ENCODE assay signal across 8 cellular contexts in the genomic region with DNA sequence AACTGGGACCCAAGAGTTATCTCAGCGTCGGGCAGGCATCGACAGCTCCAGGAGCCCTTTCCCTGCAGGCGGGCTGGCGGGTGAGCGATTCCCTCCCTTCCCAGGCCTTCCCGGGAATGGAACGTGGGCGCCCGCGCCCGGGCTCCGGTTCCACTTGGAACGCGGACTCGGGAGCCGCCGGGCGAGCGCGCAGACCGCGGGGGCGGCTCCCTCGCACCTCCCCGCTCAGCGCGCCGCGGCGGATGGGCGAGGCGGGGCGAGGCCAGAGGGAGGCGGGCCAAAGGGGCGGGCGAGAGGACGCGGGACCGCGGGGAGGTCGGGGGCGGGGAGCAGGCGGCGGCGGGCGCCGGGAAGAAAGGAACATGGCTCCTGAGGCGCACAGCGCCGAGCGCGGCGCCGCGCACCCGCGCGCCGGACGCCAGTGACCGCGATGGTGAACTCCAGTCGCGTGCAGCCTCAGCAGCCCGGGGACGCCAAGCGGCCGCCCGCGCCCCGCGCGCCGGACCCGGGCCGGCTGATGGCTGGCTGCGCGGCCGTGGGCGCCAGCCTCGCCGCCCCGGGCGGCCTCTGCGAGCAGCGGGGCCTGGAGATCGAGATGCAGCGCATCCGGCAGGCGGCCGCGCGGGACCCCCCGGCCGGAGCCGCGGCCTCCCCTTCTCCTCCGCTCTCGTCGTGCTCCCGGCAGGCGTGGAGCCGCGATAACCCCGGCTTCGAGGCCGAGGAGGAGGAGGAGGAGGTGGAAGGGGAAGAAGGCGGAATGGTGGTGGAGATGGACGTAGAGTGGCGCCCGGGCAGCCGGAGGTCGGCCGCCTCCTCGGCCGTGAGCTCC. TPM values are rescaled to one million over a fixed set of nuclear protein-coding genes. Genes with fewer than 3 reads are reported as not detected.
A peak's percentile ranks its signal among the peaks of the same experiment; 100 is the strongest.
DNase-seq lines count a peak whose midpoint lies in the region; ATAC-seq and TF ChIP-seq lines count a peak whose summit lies in the region.

A gene (plus strand): TSS at position 332 of the 829 bp plus-strand sequence. CDS start 99 bp downstream, at position 431.

- H3K9me3 ChIP-seq in SK-N-SH (no peaks in the 10 kb centered on the region), thoracic aorta (no peaks in the 10 kb centered on the region)

- H3K4me1 Mint-ChIP-seq in IgD-negative memory B cell (peaks cover 9 to 23% (median 20%) of the 10 kb centered on the region in 3 donors), osteocyte (ENCODE audit: unreplicated experiment) (peaks cover 60% of the 10 kb centered on the region)
- H3K4me1 Mint-ChIP-seq in activated naive CD4-positive, alpha-beta T cell treated with anti-CD3 and anti-CD28 coated beads, Interleukin-2, amount 50 U/mL, for 24 hours: peaks cover 23% of the 10 kb centered on the region

- TF ChIP-seq CTCF in SK-N-SH (IDR thresholded peaks at IDR 0.05) (no peak), osteocyte (IDR thresholded peaks at IDR 0.05) (no peak), thoracic aorta (IDR thresholded peaks at IDR 0.05) (no peak)

- H4K20me1 ChIP-seq in SK-N-SH (ENCODE audit: insufficient read depth): peaks cover 37% of the 10 kb centered on the region

- no peaks in the 10 kb centered on the region for H3K9me2 ChIP-seq in SK-N-SH

- H3K27me3 ChIP-seq in SK-N-SH (ENCODE audit: insufficient read depth): no peaks in the 10 kb centered on the region
- H3K27me3 ChIP-seq in thoracic aorta (replicated peaks; ENCODE audit: insufficient read depth): no peaks in the 10 kb centered on the region

- no peaks in the 10 kb centered on the region for H3K9me3 Mint-ChIP-seq in IgD-negative memory B cell
- no peaks in the 10 kb centered on the region for H3K9me3 Mint-ChIP-seq in activated naive CD4-positive, alpha-beta T cell treated with anti-CD3 and anti-CD28 coated beads, Interleukin-2, amount 50 U/mL, for 24 hours
- H3K9me3 Mint-ChIP-seq in osteocyte (ENCODE audit: unreplicated experiment): no peaks in the 10 kb centered on the region

- DNase-seq in Daoy (ENCODE audit: low read depth): peak; percentile 74
- peak; percentile 96 for DNase-seq in SK-N-SH
- peak; percentile 85 for DNase-seq in glomerular visceral epithelial cell (ENCODE audit: extremely low spot score)
- peak; percentile 93 for DNase-seq in osteocyte (ENCODE audit: extremely low spot score, unreplicated experiment)
- peak; percentile 50 for DNase-seq in thoracic aorta (ENCODE audit: low spot score)

- peak; percentile 89 for ATAC-seq in GM21529 (IDR thresholded peaks at IDR 0.05; ENCODE audit: unreplicated experiment)
- ATAC-seq in thoracic aorta (ENCODE audit: insufficient number of reproducible peaks, low FRiP score, low read depth): peak; percentile 78

- POLR2A ChIA-PET in SK-N-SH (lab: Yijun Ruan, JAX): interaction anchor here (1.0 kb wide), 1 partner anchor 14 kb away, joined by 4 read pairs; no protein-coding TSS in a partner anchor

- H3K36me3 ChIP-seq in SK-N-SH (replicated peaks in 1 of 2; ENCODE audit: control insufficient read depth in 1 of 2, insufficient read depth in 2 of 2, low read length in 1 of 2): no peaks in the 10 kb centered on the region
- H3K36me3 ChIP-seq in thoracic aorta: no peaks in the 10 kb centered on the region

- no peaks in the 10 kb centered on the region for H3K36me3 Mint-ChIP-seq in IgD-negative memory B cell
- no peaks in the 10 kb centered on the region for H3K36me3 Mint-ChIP-seq in activated naive CD4-positive, alpha-beta T cell treated with anti-CD3 and anti-CD28 coated beads, Interleukin-2, amount 50 U/mL, for 24 hours
- H3K36me3 Mint-ChIP-seq in osteocyte (ENCODE audit: unreplicated experiment): no peaks in the 10 kb centered on the region

- H3K27ac Mint-ChIP-seq in IgD-negative memory B cell (peak within 1 kb of the TSS in 2 of 3 donors; percentile 8 to 19), osteocyte (ENCODE audit: unreplicated experiment) (peak within 1 kb of the TSS; percentile 77)
- peak within 1 kb of the TSS; percentile 60 for H3K27ac Mint-ChIP-seq in activated naive CD4-positive, alpha-beta T cell treated with anti-CD3 and anti-CD28 coated beads, Interleukin-2, amount 50 U/mL, for 24 hours

- WGBS in SK-N-SH (ENCODE audit: low lambda C conversion rate): 0% methylated on average over 15 of the region's 117 CpGs

- peak within 1 kb of the TSS; percentile 86 for H3K9ac ChIP-seq in SK-N-SH

- H2AFZ ChIP-seq in SK-N-SH (ENCODE audit: low read depth): peak within 1 kb of the TSS; percentile 84; the same call in 1 of the 2 replicates

- CTCF ChIA-PET in SK-N-SH (lab: Yijun Ruan, JAX): interaction anchor here (0.7 kb wide), 1 partner anchor 9 kb away, joined by 3 read pairs; no protein-coding TSS in a partner anchor

- H3K79me2 ChIP-seq in SK-N-SH (ENCODE audit: insufficient read depth): peaks cover 48% of the 10 kb centered on the region

- peak within 1 kb of the TSS; percentile 72 to 96 for H3K4me3 ChIP-seq in SK-N-SH (ENCODE audit: low read depth in 2 of 2, low read length in 1 of 2)
- peak within 1 kb of the TSS; percentile 89 for H3K4me3 ChIP-seq in thoracic aorta

- H3K4me2 ChIP-seq in SK-N-SH: peak within 1 kb of the TSS; percentile 83

- H3K27ac ChIP-seq in SK-N-SH (ENCODE audit: low read depth in 2 of 2, low read length in 1 of 2) (peak within 1 kb of the TSS; percentile 79 to 86), thoracic aorta (peak within 1 kb of the TSS; percentile 98)

- H3K27me3 Mint-ChIP-seq in IgD-negative memory B cell: peaks cover 11% of the 10 kb centered on the region
- peaks cover 10% of the 10 kb centered on the region for H3K27me3 Mint-ChIP-seq in activated naive CD4-positive, alpha-beta T cell treated with anti-CD3 and anti-CD28 coated beads, Interleukin-2, amount 50 U/mL, for 24 hours
- no peaks in the 10 kb centered on the region for H3K27me3 Mint-ChIP-seq in osteocyte (ENCODE audit: unreplicated experiment)

- H3K4me1 ChIP-seq in SK-N-SH (ENCODE audit: control insufficient read depth in 1 of 2, insufficient read depth in 2 of 2, low read depth in 1 of 2, low read length in 1 of 2) (peaks cover 14 to 16% of the 10 kb centered on the region in 2 experiments; a peak in 3 of 4 replicates), thoracic aorta (ENCODE audit: control insufficient read depth in 1 of 2, low read depth in 2 of 2) (peaks cover 11 to 65% of the 10 kb centered on the region in 2 donors)

- H3K4me3 Mint-ChIP-seq in IgD-negative memory B cell: peak within 1 kb of the TSS; percentile 91 to 96 (median 93)
- H3K4me3 Mint-ChIP-seq in activated naive CD4-positive, alpha-beta T cell treated with anti-CD3 and anti-CD28 coated beads, Interleukin-2, amount 50 U/mL, for 24 hours: peak within 1 kb of the TSS; percentile 92
- peak within 1 kb of the TSS; percentile 79 for H3K4me3 Mint-ChIP-seq in osteocyte (ENCODE audit: unreplicated experiment)

- TF ChIP-seq EP300 in SK-N-SH (IDR thresholded peaks at IDR 0.05; ENCODE audit: borderline replicate concordance in 1 of 2, low read depth in 1 of 2, low read length in 1 of 2): no peak

- peaks cover 22% of the 10 kb centered on the region for H3F3A ChIP-seq in SK-N-SH (replicated peaks; ENCODE audit: insufficient read depth)

- no peak for TF ChIP-seq RAD21 in SK-N-SH (IDR thresholded peaks at IDR 0.05; ENCODE audit: low read length)

TF ChIP-seq in SK-N-SH, 30 proteins besides CTCF, POLR2A, EP300 and RAD21:
- TF ChIP-seq TEAD4 (IDR thresholded peaks at IDR 0.05; ENCODE audit: borderline replicate concordance, insufficient read depth) (no peak), SMC3 (IDR thresholded peaks at IDR 0.05; ENCODE audit: low read depth, low read length) (no peak), TAF1 (IDR thresholded peaks at IDR 0.05; ENCODE audit: borderline replicate concordance, low read depth, low read length) (peak; percentile 79), RFX5 (IDR thresholded peaks at IDR 0.05; ENCODE audit: low read length) (no peak), NFIC (IDR thresholded peaks at IDR 0.05; ENCODE audit: borderline replicate concordance) (no peak), EZH2phosphoT487 (IDR thresholded peaks at IDR 0.05; ENCODE audit: borderline replicate concordance, low read depth) (no peak), TCF12 (IDR thresholded peaks at IDR 0.05) (no peak), YY1 (IDR thresholded peaks at IDR 0.05; ENCODE audit: low read depth) (peak; percentile 40; the same call in 1 of the 2 replicates), POLR2AphosphoS5 (IDR thresholded peaks at IDR 0.05; ENCODE audit: low read depth, low read length) (peak; percentile 70; the same call in 1 of the 2 replicates), GATA2 (CRISPR knock-in tag; IDR thresholded peaks at IDR 0.05) (no peak), MXI1 (IDR thresholded peaks at IDR 0.05; ENCODE audit: low read depth, low read length) (peak; percentile 59; the same call in 1 of the 2 replicates)
- TF ChIP-seq, protein P1, sequence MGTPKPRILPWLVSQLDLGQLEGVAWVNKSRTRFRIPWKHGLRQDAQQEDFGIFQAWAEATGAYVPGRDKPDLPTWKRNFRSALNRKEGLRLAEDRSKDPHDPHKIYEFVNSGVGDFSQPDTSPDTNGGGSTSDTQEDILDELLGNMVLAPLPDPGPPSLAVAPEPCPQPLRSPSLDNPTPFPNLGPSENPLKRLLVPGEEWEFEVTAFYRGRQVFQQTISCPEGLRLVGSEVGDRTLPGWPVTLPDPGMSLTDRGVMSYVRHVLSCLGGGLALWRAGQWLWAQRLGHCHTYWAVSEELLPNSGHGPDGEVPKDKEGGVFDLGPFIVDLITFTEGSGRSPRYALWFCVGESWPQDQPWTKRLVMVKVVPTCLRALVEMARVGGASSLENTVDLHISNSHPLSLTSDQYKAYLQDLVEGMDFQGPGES (IDR thresholded peaks at IDR 0.05; ENCODE audit: low read depth, low read length): no peak
- TF ChIP-seq, protein P2, sequence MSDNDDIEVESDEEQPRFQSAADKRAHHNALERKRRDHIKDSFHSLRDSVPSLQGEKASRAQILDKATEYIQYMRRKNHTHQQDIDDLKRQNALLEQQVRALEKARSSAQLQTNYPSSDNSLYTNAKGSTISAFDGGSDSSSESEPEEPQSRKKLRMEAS (IDR thresholded peaks at IDR 0.05; ENCODE audit: low read depth): peak; percentile 46; the same call in 1 of the 2 replicates
- TF ChIP-seq, protein P3, sequence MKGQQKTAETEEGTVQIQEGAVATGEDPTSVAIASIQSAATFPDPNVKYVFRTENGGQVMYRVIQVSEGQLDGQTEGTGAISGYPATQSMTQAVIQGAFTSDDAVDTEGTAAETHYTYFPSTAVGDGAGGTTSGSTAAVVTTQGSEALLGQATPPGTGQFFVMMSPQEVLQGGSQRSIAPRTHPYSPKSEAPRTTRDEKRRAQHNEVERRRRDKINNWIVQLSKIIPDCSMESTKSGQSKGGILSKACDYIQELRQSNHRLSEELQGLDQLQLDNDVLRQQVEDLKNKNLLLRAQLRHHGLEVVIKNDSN (IDR thresholded peaks at IDR 0.05; ENCODE audit: borderline replicate concordance, low read depth): no peak
TF ChIP-seq in SK-N-SH: peak in this region for 5.

RNA-seq across cellular contexts. Expression of the gene that starts here (rescaled TPM):
- 9.2 and 9.7 TPM in 2 replicates for total RNA-seq in Daoy (2014; rRNA removed; shearing (Covaris generic))
- 2.5 TPM for polyA plus RNA-seq in IgD-negative memory B cell
- polyA plus RNA-seq in SK-N-SH (2012; rRNA removed): 44.6 and 52.0 TPM in 2 replicates
- polyA plus RNA-seq in SK-N-SH (2012; cell fraction: cytosol; rRNA removed): 62.8 and 76.7 TPM in 2 replicates
- polyA plus RNA-seq in SK-N-SH (2012; cell fraction: nucleus; rRNA removed): 39.4 and 67.2 TPM in 2 replicates
- total RNA-seq in osteocyte: 54.2 and 54.7 TPM in 2 replicates
- total RNA-seq in thoracic aorta: 100 to 1,000 TPM; 254 to 259 TPM

Comparison
In these comparisons a context has a peak if more than half of its experiments do, and no peak if none do; other contexts are left out.
1. Peak in every context shown above with its lines: DNase-seq, ATAC-seq, H3K4me3 ChIP-seq and H3K27ac ChIP-seq.
2. RNA of the gene that starts here (polyA plus RNA-seq): 39.4 to 76.7 TPM in SK-N-SH; 2.5 TPM in IgD-negative memory B cell (single experiment); every median in the first group is over 10 times any median in the second.
3. H3K27ac Mint-ChIP-seq: peak in every context shown above with its lines; median percentile 77 in osteocyte; 60 in activated naive CD4-positive, alpha-beta T cell treated with anti-CD3 and anti-CD28 coated beads, Interleukin-2, amount 50 U/mL, for 24 hours; 14 in IgD-negative memory B cell.